1 cellular context compared by ENCODE assay signal in the genomic region with DNA sequence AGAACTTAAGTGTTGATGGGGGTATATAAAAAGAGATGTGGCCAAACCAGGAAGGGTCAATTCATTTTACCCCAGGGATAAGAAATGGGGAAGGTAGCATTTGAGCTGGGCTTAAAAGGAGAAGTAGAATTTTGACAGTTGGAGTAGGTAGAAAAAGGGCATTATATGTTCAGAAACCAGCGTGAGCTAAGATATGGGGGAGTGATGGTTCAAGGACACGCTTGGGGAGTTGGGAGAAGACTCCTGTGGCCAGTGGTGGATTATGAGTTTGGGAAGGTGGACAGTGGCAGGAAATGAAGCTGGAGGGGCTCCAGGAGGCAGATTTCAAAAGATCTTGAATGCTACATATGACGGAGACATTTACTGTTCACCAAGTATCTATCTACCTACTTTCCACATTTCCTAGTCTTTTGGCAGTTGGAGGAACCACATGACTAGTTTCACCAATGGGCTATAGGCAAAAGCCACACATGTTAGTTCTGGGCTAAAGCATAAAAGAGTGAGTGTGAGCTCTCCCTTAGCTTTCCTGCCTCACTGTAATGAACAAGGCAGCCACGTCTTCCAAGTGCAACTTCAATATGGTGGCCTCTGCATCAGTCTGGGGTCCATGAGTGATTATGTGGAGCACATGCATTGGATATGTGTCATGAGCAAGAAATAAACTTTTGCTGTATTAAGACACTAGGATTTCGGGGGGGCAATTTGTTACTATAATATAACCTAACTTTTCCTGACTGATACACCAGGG.
TF ChIP-seq lines count a peak whose summit lies in the region.

No MANE protein-coding gene starts in this region.

TF ChIP-seq in K562, 482 proteins besides CTCF, POLR2A, EP300 and RAD21:
- TF ChIP-seq MTF1 (CRISPR knock-in tag; IDR thresholded peaks at IDR 0.05; ENCODE audit: borderline replicate concordance) (no peak), BCOR (IDR thresholded peaks at IDR 0.05) (peak; percentile 31; the same call in 1 of the 2 replicates)
